8 cellular contexts compared by ENCODE assay signal in the genomic region with DNA sequence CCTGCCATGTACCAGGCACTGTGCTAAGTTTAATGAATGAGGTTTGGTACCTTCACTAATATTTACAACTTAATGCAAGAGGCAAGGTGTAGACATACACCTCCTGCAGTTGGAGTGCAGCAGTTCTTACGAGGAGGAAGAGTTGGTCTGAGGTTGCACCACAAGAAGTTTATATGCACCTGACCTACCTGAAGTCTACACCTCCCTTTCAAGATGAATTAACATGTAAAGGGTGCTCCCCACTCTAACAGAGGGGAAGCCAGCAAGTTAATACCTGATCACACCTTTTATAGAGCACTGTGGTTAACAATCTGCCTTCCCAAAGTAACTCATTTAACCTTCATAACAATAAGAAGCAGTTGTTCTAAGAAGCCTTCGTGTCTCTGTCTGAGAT.
DNase-seq lines count a peak whose midpoint lies in the region; ATAC-seq and TF ChIP-seq lines count a peak whose summit lies in the region.

No MANE protein-coding gene starts in this region.

- TF ChIP-seq CTCF in PC-3 (conservative IDR thresholded peaks at IDR 0.05; ENCODE audit: low read depth, low read length) (no peak), fibroblast of lung (conservative IDR thresholded peaks at IDR 0.05 in 1 of 2, IDR thresholded peaks at IDR 0.05 in 1 of 2; ENCODE audit: low read depth in 1 of 2, low read length in 2 of 2) (no peak)

- ATAC-seq in PC-3 (no peak), GM18858 (IDR thresholded peaks at IDR 0.05; ENCODE audit: unreplicated experiment) (no peak)

- peak overlapping the region; percentile 100 for H2AFZ ChIP-seq in PC-3 (ENCODE audit: low read length)
- peak overlapping the region; percentile 96 for H2AFZ ChIP-seq in fibroblast of lung (ENCODE audit: low read length)

- H3K36me3 ChIP-seq in PC-3 (ENCODE audit: low read depth, low read length) (no peaks in the 10 kb centered on the region; the same call in 1 of the 2 replicates), fibroblast of lung (ENCODE audit: control insufficient read depth, insufficient read depth, low read length) (no peaks in the 10 kb centered on the region)

- peaks cover 7% of the 10 kb centered on the region for H3K36me3 Mint-ChIP-seq in T-helper 1 cell treated with Interleukin-12 subunit alpha and Interleukin-12 subunit beta and Interleukin-4 antibody, amounts not matched to agents 30 μg/mL and 1 μg/mL, for 36 hours (ENCODE audit: low read depth)

- peaks cover 11% of the 10 kb centered on the region for H3K9me3 Mint-ChIP-seq in T-helper 1 cell treated with Interleukin-12 subunit alpha and Interleukin-12 subunit beta and Interleukin-4 antibody, amounts not matched to agents 30 μg/mL and 1 μg/mL, for 36 hours

- no peak for DNase-seq in T-helper 1 cell
- DNase-seq in PC-3, result no peak
- DNase-seq in fibroblast of lung (ENCODE audit: low read depth in 2 of 2), result no peak
- no peak for DNase-seq in substantia nigra (lab: John Stamatoyannopoulos, UW)
- DNase-seq in CD1c-positive myeloid dendritic cell (ENCODE audit: extremely low spot score), result no peak
- no peak for DNase-seq in NK-92 treated with Interleukin-12 subunit alpha and Interleukin-12 subunit beta, amount 100 ng/mL, for 24 hours (lab: John Stamatoyannopoulos, UW)

- no peaks in the 10 kb centered on the region for H3F3A ChIP-seq in PC-3 (ENCODE audit: low read length, unreplicated experiment)

- H3K9me3 ChIP-seq in PC-3 (ENCODE audit: low read length) (no peaks in the 10 kb centered on the region; the same call in 1 of the 2 replicates), fibroblast of lung (ENCODE audit: control insufficient read depth, insufficient read depth, low read depth, low read length) (no peaks in the 10 kb centered on the region)

- H3K4me1 ChIP-seq in PC-3 (ENCODE audit: insufficient read depth, low read length) (0 out of 2 replicates have a peak, but pooled peaks cover 8% of the 10 kb centered on the region), fibroblast of lung (ENCODE audit: control insufficient read depth, extremely low read depth, insufficient read depth, low read length) (peaks cover 10% of the 10 kb centered on the region)

- H3K27ac Mint-ChIP-seq in T-helper 1 cell treated with Interleukin-12 subunit alpha and Interleukin-12 subunit beta and Interleukin-4 antibody, amounts not matched to agents 30 μg/mL and 1 μg/mL, for 36 hours, result peak overlapping the region; percentile 91

- H3K27me3 ChIP-seq in PC-3 (ENCODE audit: low read length) (no peaks in the 10 kb centered on the region), fibroblast of lung (ENCODE audit: control insufficient read depth, insufficient read depth, low read length) (no peaks in the 10 kb centered on the region)

- peak overlapping the region; percentile 76 for H3K4me3 ChIP-seq in PC-3 (ENCODE audit: low read length)
- peak overlapping the region; percentile 51 to 94 (median 76) for H3K4me3 ChIP-seq in fibroblast of lung (replicated peaks in 1 of 4; ENCODE audit: control extremely low read depth in 1 of 4, insufficient read depth in 1 of 4, low read depth in 3 of 4, low read length in 4 of 4)

- intact Hi-C loops in PC-3 (cut with micrococcal nuclease), result no loop called here

- H3K9me2 ChIP-seq in PC-3 (replicated peaks; ENCODE audit: low read length), result no peaks in the 10 kb centered on the region

- H3K4me2 ChIP-seq in PC-3 (ENCODE audit: low read length) (peak overlapping the region; percentile 96), fibroblast of lung (ENCODE audit: extremely low read depth, insufficient read depth, low read length) (peak overlapping the region; percentile 92)

- peaks cover 22% of the 10 kb centered on the region for H3K4me1 Mint-ChIP-seq in T-helper 1 cell treated with Interleukin-12 subunit alpha and Interleukin-12 subunit beta and Interleukin-4 antibody, amounts not matched to agents 30 μg/mL and 1 μg/mL, for 36 hours (ENCODE audit: low read depth)

- H3K79me2 ChIP-seq in PC-3 (ENCODE audit: low read length) (peaks cover 49% of the 10 kb centered on the region), fibroblast of lung (ENCODE audit: control insufficient read depth, insufficient read depth, low read length) (peaks cover 42% of the 10 kb centered on the region)

- peak overlapping the region; percentile 98 for H3K4me3 Mint-ChIP-seq in T-helper 1 cell treated with Interleukin-12 subunit alpha and Interleukin-12 subunit beta and Interleukin-4 antibody, amounts not matched to agents 30 μg/mL and 1 μg/mL, for 36 hours

- no peaks in the 10 kb centered on the region for H3K27me3 Mint-ChIP-seq in T-helper 1 cell treated with Interleukin-12 subunit alpha and Interleukin-12 subunit beta and Interleukin-4 antibody, amounts not matched to agents 30 μg/mL and 1 μg/mL, for 36 hours (ENCODE audit: low read depth)

- POLR2A ChIA-PET in PC-3 (lab: Charles Lee; ENCODE audit: unreplicated experiment), result no interaction called here

- CTCF ChIA-PET in PC-3 (lab: Charles Lee), result no interaction called here

- BruUV-seq in PC-3 (replicated peaks; lab: Mats Ljungman, UMichigan), result TSS peak; percentile 78

- H3K9ac ChIP-seq in PC-3 (ENCODE audit: low read length), result peak overlapping the region; percentile 87
- H3K9ac ChIP-seq in fibroblast of lung (ENCODE audit: insufficient read depth, low read length), result peak overlapping the region; percentile 78

- H3K27ac ChIP-seq in PC-3 (ENCODE audit: low read length), result peak overlapping the region; percentile 58
- peak overlapping the region; percentile 72 for H3K27ac ChIP-seq in fibroblast of lung (ENCODE audit: insufficient read depth, low read length)
- H3K27ac ChIP-seq in substantia nigra (ENCODE audit: low read depth, low read length, poor library complexity, severe bottlenecking), result peak overlapping the region; percentile 67

- 0 out of 2 replicates have a peak, but pooled peaks cover 6% of the 10 kb centered on the region for H4K20me1 ChIP-seq in PC-3 (ENCODE audit: low read length)
- no peaks in the 10 kb centered on the region for H4K20me1 ChIP-seq in fibroblast of lung (ENCODE audit: control insufficient read depth, extremely low read depth, insufficient read depth, low read length)
